Comparison of ENCODE assay signal across 31 cellular contexts in the genomic region with DNA sequence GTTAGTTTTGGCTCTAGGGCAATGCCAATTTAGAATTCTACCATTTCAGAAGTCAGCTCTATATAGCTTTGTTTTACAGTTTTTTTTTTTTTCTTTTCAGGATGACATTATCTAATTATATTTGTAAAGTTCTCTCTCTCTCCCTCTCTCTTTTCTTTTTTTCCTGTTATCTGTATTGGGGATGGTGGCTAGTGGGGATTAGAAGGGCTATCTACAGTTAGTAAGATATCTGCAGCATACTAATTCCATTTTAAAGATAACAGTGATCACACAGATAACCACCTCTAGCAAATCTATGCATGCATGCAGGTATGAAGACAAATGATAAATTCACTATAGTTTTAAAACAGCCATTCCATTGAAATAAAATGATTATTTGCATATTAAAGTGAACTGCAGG.
"Had no signal": no experiment of that assay in that cellular context is flagged by ENCODE, and none has a peak within 500 bp of the region (broad histone marks: within the 10 kb centered on the region; RNA-seq: fewer than 3 reads in every experiment).

No MANE protein-coding gene starts in this region.

- H3K4me3 ChIP-seq: adrenal gland, ascending aorta, body of pancreas, breast epithelium, cardiac muscle cell had no signal

- H3K9me3 ChIP-seq: adrenal gland, ascending aorta, body of pancreas, breast epithelium had no signal

- H3K27me3 ChIP-seq: adrenal gland, ascending aorta, body of pancreas, brain microvascular endothelial cell, breast epithelium, cardiac muscle cell had no signal

- H3K27ac ChIP-seq: adrenal gland, ascending aorta, body of pancreas, brain microvascular endothelial cell, breast epithelium, cardiac muscle cell had no signal

- ATAC-seq: activated naive CD4-positive, alpha-beta T cell treated with anti-CD3 and anti-CD28 coated beads, Interleukin-2, amount 50 U/mL, for 72 hours; activated naive CD8-positive, alpha-beta T cell treated with anti-CD3 and anti-CD28 coated beads, Interleukin-2, amount 50 U/mL, for 24 hours; activated T-cell treated with anti-CD3 and anti-CD28 coated beads, Interleukin-2, amount 50 U/mL, for 4 hours; activated T-cell treated with anti-CD3 and anti-CD28 coated beads, Interleukin-2, amount 50 U/mL, for 72 hours; activated T-helper 17 cell treated with anti-CD3 and anti-CD28 coated beads, Interleukin-2, amount 50 U/mL, for 72 hours; body of pancreas had no signal

- DNase-seq: activated effector memory CD4-positive, alpha-beta T cell treated with anti-CD3 and anti-CD28 coated beads, Interleukin-2, amount 50 U/mL, for 16 hours; activated effector memory CD4-positive, alpha-beta T cell treated with Interleukin-2 at 50 U/mL for 16 hours; activated gamma-delta T cell; activated gamma-delta T cell treated with Interleukin-2 at 50 U/mL for 16 hours; activated naive CD4-positive, alpha-beta T cell; activated naive CD4-positive, alpha-beta T cell treated with anti-CD3 and anti-CD28 coated beads for 36 hours; activated naive CD4-positive, alpha-beta T cell treated with anti-CD3 and anti-CD28 coated beads, Interleukin-2, amount 10 ng/mL, durations not matched to agents 7 days and 5 days; activated naive CD4-positive, alpha-beta T cell treated with anti-CD3 and anti-CD28 coated beads, Interleukin-2, amount 50 U/mL, for 16 hours; activated naive CD4-positive, alpha-beta T cell treated with Interleukin-2 at 50 U/mL for 16 hours; activated naive CD8-positive, alpha-beta T cell treated with anti-CD3 and anti-CD28 coated beads for 36 hours; activated naive CD8-positive, alpha-beta T cell treated with anti-CD3 and anti-CD28 coated beads, Interleukin-2, amount 10 ng/mL, durations not matched to agents 7 days and 5 days; activated naive CD8-positive, alpha-beta T cell treated with anti-CD3 and anti-CD28 coated beads, Interleukin-2, amount 50 U/mL, for 24 hours; activated T-cell treated with anti-CD3 and anti-CD28 coated beads, Interleukin-2, amount 50 U/mL, for 24 hours; activated T-cell treated with anti-CD3 and anti-CD28 coated beads, Interleukin-2, amount 50 U/mL, for 4 hours; activated T-cell treated with anti-CD3 and anti-CD28 coated beads, Interleukin-2, amount 50 U/mL, for 48 hours; activated T-cell treated with anti-CD3 and anti-CD28 coated beads, Interleukin-2, amount 50 U/mL, for 72 hours; adrenal gland; amniotic stem cell; amygdala; anterior cingulate cortex; aorta; body of pancreas; brain microvascular endothelial cell; caudate nucleus; central memory CD4-positive, alpha-beta T cell; cerebellar nuclear complex had no signal

- H3K4me1 ChIP-seq: adrenal gland, ascending aorta, body of pancreas, breast epithelium had no signal

- H3K36me3 ChIP-seq: adrenal gland, ascending aorta, brain microvascular endothelial cell, breast epithelium, cardiac muscle cell had no signal
